In the genomic region with DNA sequence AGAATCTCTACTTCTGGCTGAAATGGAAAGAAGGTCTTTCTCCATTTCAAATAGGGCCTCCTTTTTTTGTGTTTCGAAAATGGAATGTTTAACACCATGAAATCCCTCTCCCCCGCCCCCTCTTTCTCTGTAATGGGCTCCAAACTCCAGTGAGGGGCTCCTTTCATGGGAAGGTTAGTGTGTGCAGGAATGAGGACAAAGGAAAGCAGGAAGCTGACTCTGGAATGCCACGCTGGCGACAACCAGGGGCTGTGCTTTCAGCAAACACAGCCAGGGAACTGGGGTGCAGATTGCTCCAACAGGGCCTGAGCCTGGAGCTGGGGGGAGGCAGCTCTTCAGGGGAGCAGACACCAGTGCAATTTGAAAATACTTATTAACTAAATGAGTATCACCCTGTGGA, we compare ENCODE assay signal across 25 cellular contexts.
A peak's percentile ranks its signal among the peaks of the same experiment; 100 is the strongest.
DNase-seq lines count a peak whose midpoint lies in the region; ATAC-seq and TF ChIP-seq lines count a peak whose summit lies in the region.
"Had no signal": no experiment of that assay in that cellular context is flagged by ENCODE, and none has a peak within 500 bp of the region (broad histone marks: within the 10 kb centered on the region; RNA-seq: fewer than 3 reads in every experiment).

No MANE protein-coding gene starts in this region.

- CTCF ChIA-PET in activated CD8-positive, alpha-beta memory T cell treated with anti-CD3 and anti-CD28 coated beads, Interleukin-2, amount 10 ng/mL, durations not matched to agents 7 days and 5 days (lab: Charles Lee): no interaction called here

- DNase-seq in activated CD8-positive, alpha-beta memory T cell treated with anti-CD3 and anti-CD28 coated beads, Interleukin-2, amount 50 U/mL, for 48 hours: peak; percentile 29
- no peak for DNase-seq in activated CD8-positive, alpha-beta memory T cell treated with anti-CD3 and anti-CD28 coated beads, Interleukin-2, amount 10 ng/mL, durations not matched to agents 7 days and 5 days
- DNase-seq in endothelial cell (ENCODE audit: low spot score) (peak; percentile 38), spleen (peak; percentile 48), hippocampal formation (lab: John Stamatoyannopoulos, UW) (no peak)
- DNase-seq: activated CD8-positive, alpha-beta T cell treated with anti-CD3 and anti-CD28 coated beads for 36 hours; activated T-cell treated with anti-CD3 and anti-CD28 coated beads, Interleukin-2, amount 50 U/mL, for 24 hours; Caco-2; kidney; MM.1S; NCI-H146; NCI-H2171; NCI-H69; stimulated activated CD4-positive, alpha-beta T cell treated with anti-CD3 and anti-CD28 coated beads, Interleukin-4, amount 100 ng/mL, for 4 hours; uterus had no signal

- intact Hi-C loops in spleen (cut with DNase I; ENCODE audit: low total_unique reads): no loop called here

- H3K9me3 ChIP-seq in mesodermal cell (ENCODE audit: control insufficient read depth, low read length) (no peaks in the 10 kb centered on the region), spleen (no peaks in the 10 kb centered on the region)
- H3K9me3 ChIP-seq: ascending aorta, Caco-2, uterus had no signal

- no peaks in the 10 kb centered on the region for H3K9me3 Mint-ChIP-seq in activated CD8-positive, alpha-beta memory T cell treated with anti-CD3 and anti-CD28 coated beads, Interleukin-2, amount 10 ng/mL, durations not matched to agents 7 days and 5 days (ENCODE audit: low read depth)
- no peaks in the 10 kb centered on the region for H3K9me3 Mint-ChIP-seq in endothelial cell (ENCODE audit: unreplicated experiment)
- H3K9me3 Mint-ChIP-seq: activated CD8-positive, alpha-beta T cell treated with anti-CD3 and anti-CD28 coated beads for 36 hours; activated naive CD4-positive, alpha-beta T cell treated with anti-CD3 and anti-CD28 coated beads, Interleukin-2, amount 50 U/mL, for 24 hours; activated T-cell treated with anti-CD3 and anti-CD28 coated beads, Interleukin-2, amount 50 U/mL, for 24 hours; memory B cell; natural killer cell treated with Interleukin-12 subunit alpha and Interleukin-12 subunit beta and Interleukin-15 and Interleukin-18, amount 100 ng/mL, for 72 hours had no signal

- H3K4me3 ChIP-seq in mesodermal cell (ENCODE audit: extremely low read depth, insufficient read depth, low read length, poor library complexity, severe bottlenecking): no peak overlapping the region
- H3K4me3 ChIP-seq in spleen: no peak overlapping the region
- H3K4me3 ChIP-seq: ascending aorta, K562, uterus had no signal

- no peak overlapping the region for H3K27ac Mint-ChIP-seq in activated CD8-positive, alpha-beta memory T cell treated with anti-CD3 and anti-CD28 coated beads, Interleukin-2, amount 10 ng/mL, durations not matched to agents 7 days and 5 days
- H3K27ac Mint-ChIP-seq in endothelial cell (ENCODE audit: unreplicated experiment): peak overlapping the region; percentile 61
- H3K27ac Mint-ChIP-seq: activated CD8-positive, alpha-beta T cell treated with anti-CD3 and anti-CD28 coated beads for 36 hours; activated naive CD4-positive, alpha-beta T cell treated with anti-CD3 and anti-CD28 coated beads, Interleukin-2, amount 50 U/mL, for 24 hours; activated T-cell treated with anti-CD3 and anti-CD28 coated beads, Interleukin-2, amount 50 U/mL, for 24 hours; memory B cell; natural killer cell treated with Interleukin-12 subunit alpha and Interleukin-12 subunit beta and Interleukin-15 and Interleukin-18, amount 100 ng/mL, for 72 hours had no signal

- no peak for TF ChIP-seq CTCF in endothelial cell (IDR thresholded peaks at IDR 0.05; ENCODE audit: unreplicated experiment)
- TF ChIP-seq CTCF in spleen (IDR thresholded peaks at IDR 0.05 in 8 of 11, conservative IDR thresholded peaks at IDR 0.05 in 3 of 11): no peak

- peak overlapping the region; percentile 88 for H3K27ac ChIP-seq in mesodermal cell (ENCODE audit: low read depth, low read length, severe bottlenecking)
- no peak overlapping the region for H3K27ac ChIP-seq in spleen
- H3K27ac ChIP-seq: 22Rv1, ascending aorta, HL-60, uterus had no signal

- 27% methylated on average over 2 of the region's 4 CpGs; no CpG with 5 or more reads in 1 of the 2 experiments for WGBS in mesodermal cell (ENCODE audit: insufficient coverage in 2 of 2), 2 experiments
- WGBS in spleen, 5 donors: 74 to 80% (median 75%) methylated on average over 4 of the region's 4 CpGs

- no peak for ATAC-seq in activated CD8-positive, alpha-beta memory T cell treated with anti-CD3 and anti-CD28 coated beads, Interleukin-2, amount 10 ng/mL, durations not matched to agents 7 days and 5 days
- ATAC-seq in HG02970 (IDR thresholded peaks at IDR 0.05; ENCODE audit: low FRiP score, unreplicated experiment): no peak
- no peak for ATAC-seq in GM18873 (IDR thresholded peaks at IDR 0.05; ENCODE audit: low FRiP score, unreplicated experiment)
- ATAC-seq: activated CD8-positive, alpha-beta T cell treated with anti-CD3 and anti-CD28 coated beads for 36 hours; K562; natural killer cell treated with Interleukin-12 subunit alpha and Interleukin-12 subunit beta and Interleukin-15 and Interleukin-18, amount 100 ng/mL, for 72 hours had no signal

- H3K4me1 Mint-ChIP-seq in activated CD8-positive, alpha-beta memory T cell treated with anti-CD3 and anti-CD28 coated beads, Interleukin-2, amount 10 ng/mL, durations not matched to agents 7 days and 5 days: no peaks in the 10 kb centered on the region
- peaks cover 13% of the 10 kb centered on the region for H3K4me1 Mint-ChIP-seq in endothelial cell (ENCODE audit: unreplicated experiment)
- H3K4me1 Mint-ChIP-seq: activated naive CD4-positive, alpha-beta T cell treated with anti-CD3 and anti-CD28 coated beads, Interleukin-2, amount 50 U/mL, for 24 hours had no signal

- H3K27me3 Mint-ChIP-seq in activated CD8-positive, alpha-beta memory T cell treated with anti-CD3 and anti-CD28 coated beads, Interleukin-2, amount 10 ng/mL, durations not matched to agents 7 days and 5 days: no peaks in the 10 kb centered on the region
- peaks cover under 1% of the 10 kb centered on the region for H3K27me3 Mint-ChIP-seq in endothelial cell (ENCODE audit: unreplicated experiment)
- H3K27me3 Mint-ChIP-seq: activated CD8-positive, alpha-beta T cell treated with anti-CD3 and anti-CD28 coated beads for 36 hours; activated naive CD4-positive, alpha-beta T cell treated with anti-CD3 and anti-CD28 coated beads, Interleukin-2, amount 50 U/mL, for 24 hours; activated T-cell treated with anti-CD3 and anti-CD28 coated beads, Interleukin-2, amount 50 U/mL, for 24 hours; memory B cell; natural killer cell treated with Interleukin-12 subunit alpha and Interleukin-12 subunit beta and Interleukin-15 and Interleukin-18, amount 100 ng/mL, for 72 hours had no signal

- no peak for TF ChIP-seq POLR2A in spleen (IDR thresholded peaks at IDR 0.05)

- H3K27me3 ChIP-seq in spleen (replicated peaks in 1 of 7): no peaks in the 10 kb centered on the region
- H3K27me3 ChIP-seq: ascending aorta, uterus had no signal

- H3K4me3 Mint-ChIP-seq in activated CD8-positive, alpha-beta memory T cell treated with anti-CD3 and anti-CD28 coated beads, Interleukin-2, amount 10 ng/mL, durations not matched to agents 7 days and 5 days: no peak overlapping the region
- no peak overlapping the region for H3K4me3 Mint-ChIP-seq in endothelial cell (ENCODE audit: unreplicated experiment)
- H3K4me3 Mint-ChIP-seq: activated CD8-positive, alpha-beta T cell treated with anti-CD3 and anti-CD28 coated beads for 36 hours; activated naive CD4-positive, alpha-beta T cell treated with anti-CD3 and anti-CD28 coated beads, Interleukin-2, amount 50 U/mL, for 24 hours; activated T-cell treated with anti-CD3 and anti-CD28 coated beads, Interleukin-2, amount 50 U/mL, for 24 hours; memory B cell; natural killer cell treated with Interleukin-12 subunit alpha and Interleukin-12 subunit beta and Interleukin-15 and Interleukin-18, amount 100 ng/mL, for 72 hours had no signal

- no peaks in the 10 kb centered on the region for H3K36me3 Mint-ChIP-seq in activated CD8-positive, alpha-beta memory T cell treated with anti-CD3 and anti-CD28 coated beads, Interleukin-2, amount 10 ng/mL, durations not matched to agents 7 days and 5 days
- H3K36me3 Mint-ChIP-seq in endothelial cell (ENCODE audit: low read depth, unreplicated experiment): no peaks in the 10 kb centered on the region
- H3K36me3 Mint-ChIP-seq: natural killer cell treated with Interleukin-12 subunit alpha and Interleukin-12 subunit beta and Interleukin-15 and Interleukin-18, amount 100 ng/mL, for 72 hours had no signal

- H3K36me3 ChIP-seq in mesodermal cell (ENCODE audit: control insufficient read depth, insufficient read depth, low read length): no peaks in the 10 kb centered on the region
- H3K36me3 ChIP-seq in spleen: peaks cover 0 to 99% (median 61%) of the 10 kb centered on the region in 6 donors
- H3K36me3 ChIP-seq: uterus had no signal

- H3K4me1 ChIP-seq in mesodermal cell (ENCODE audit: control insufficient read depth, insufficient read depth, low read length, poor library complexity, severe bottlenecking): peaks cover 16% of the 10 kb centered on the region
- peaks cover 0 to 13% (median 7%) of the 10 kb centered on the region in 6 donors for H3K4me1 ChIP-seq in spleen
- H3K4me1 ChIP-seq: ascending aorta, Caco-2, uterus had no signal

Comparison
In these comparisons a context has a peak if more than half of its experiments do, and no peak if none do; other contexts are left out.
1. DNase-seq: peak in activated CD8-positive, alpha-beta memory T cell treated with anti-CD3 and anti-CD28 coated beads, Interleukin-2, amount 50 U/mL, for 48 hours (single experiment), endothelial cell (single experiment) and spleen (single experiment); none in activated CD8-positive, alpha-beta memory T cell treated with anti-CD3 and anti-CD28 coated beads, Interleukin-2, amount 10 ng/mL, durations not matched to agents 7 days and 5 days (single experiment) and hippocampal formation (0 of 2).